ENCODE assay signal across 8 cellular contexts in genomic region chr1:109793486-109794318, GRCh38. TPM values are rescaled to one million over a fixed set of nuclear protein-coding genes. Genes with fewer than 3 reads are reported as not detected.
DNase-seq lines count a peak whose midpoint lies in the region; ATAC-seq, FAIRE-seq and TF ChIP-seq lines count a peak whose summit lies in the region.

No MANE protein-coding gene starts in this region.

- H3K27me3 Mint-ChIP-seq in stimulated activated naive CD8-positive, alpha-beta T cell treated with anti-CD3 and anti-CD28 coated beads, Interleukin-15, amount 100 ng/mL, for 72 hours = no peaks in the 10 kb centered on the region

- no peak overlapping the region for H3K4me3 ChIP-seq in bronchial epithelial cell (ENCODE audit: low read depth, low read length)

- H3K27ac Mint-ChIP-seq in stimulated activated naive CD8-positive, alpha-beta T cell treated with anti-CD3 and anti-CD28 coated beads, Interleukin-15, amount 100 ng/mL, for 72 hours = peak overlapping the region; percentile 40 to 78

- H3K4me3 Mint-ChIP-seq in stimulated activated naive CD8-positive, alpha-beta T cell treated with anti-CD3 and anti-CD28 coated beads, Interleukin-15, amount 100 ng/mL, for 72 hours = peak overlapping the region in 1 of 2 donors; percentile 11

- ATAC-seq in left colon (peak; percentile 74), HG03108 (IDR thresholded peaks at IDR 0.05; ENCODE audit: unreplicated experiment) (no peak)
- peak; percentile 10 for ATAC-seq in stimulated activated naive CD8-positive, alpha-beta T cell treated with anti-CD3 and anti-CD28 coated beads, Interleukin-15, amount 100 ng/mL, for 72 hours

- H3K9me3 Mint-ChIP-seq in stimulated activated naive CD8-positive, alpha-beta T cell treated with anti-CD3 and anti-CD28 coated beads, Interleukin-15, amount 100 ng/mL, for 72 hours = no peaks in the 10 kb centered on the region

- no peak for FAIRE-seq in bronchial epithelial cell (lab: Jason Lieb, UNC)

- no peaks in the 10 kb centered on the region for H3K27me3 ChIP-seq in bronchial epithelial cell (ENCODE audit: control insufficient read depth, insufficient read depth, low read length)

- DNase-seq in CD1c-positive myeloid dendritic cell (ENCODE audit: extremely low spot score) = peak; percentile 84
- DNase-seq in LHCN-M2 (ENCODE audit: low read depth) = peak; percentile 72
- peak; percentile 46 for DNase-seq in RPMI8226
- DNase-seq in bronchial epithelial cell (ENCODE audit: low read depth) = peak; percentile 96
- peak; percentile 69 to 76 for DNase-seq in left colon
- peak in 1 of 2 donors; percentile 36 for DNase-seq in stimulated activated naive CD8-positive, alpha-beta T cell treated with anti-CD3 and anti-CD28 coated beads, Interleukin-15, amount 100 ng/mL, for 72 hours
- no peak for DNase-seq in hepatic stellate cell (ENCODE audit: low spot score)

- no peak for TF ChIP-seq CTCF in bronchial epithelial cell (IDR thresholded peaks at IDR 0.05; ENCODE audit: insufficient read depth, low read length, severe bottlenecking)

- intact Hi-C loops in left colon (cut with DNase I, micrococcal nuclease) = no loop called here

- H3K36me3 ChIP-seq in bronchial epithelial cell (ENCODE audit: control insufficient read depth, insufficient read depth, low read length) = no peaks in the 10 kb centered on the region

- peaks cover 82% of the 10 kb centered on the region for H3K4me1 Mint-ChIP-seq in stimulated activated naive CD8-positive, alpha-beta T cell treated with anti-CD3 and anti-CD28 coated beads, Interleukin-15, amount 100 ng/mL, for 72 hours

RNA-seq across cellular contexts. Expression of gene EPS8L3, which starts 30.0 kb away (rescaled TPM):
- total RNA-seq in LHCN-M2 (2014; rRNA removed) = not detected in 2 replicates
- polyA plus RNA-seq in LHCN-M2 (2012) = not detected
- total RNA-seq in bronchial epithelial cell = not detected in 2 replicates
- 100 to 1,000 TPM; 327 to 349 TPM for total RNA-seq in left colon

RNA-seq across cellular contexts. Expression of gene GSTM3, which starts 52.9 kb away (rescaled TPM):
- total RNA-seq in LHCN-M2 (2014; rRNA removed) = 13.2 and 16.3 TPM in 2 replicates
- polyA plus RNA-seq in LHCN-M2 (2012) = 49.9 TPM
- 4.7 TPM in 2 replicates for total RNA-seq in bronchial epithelial cell
- 1 to 10 TPM; 4.1 to 8.7 TPM for total RNA-seq in left colon

Comparison
In these comparisons a context has a peak if more than half of its experiments do, and no peak if none do; other contexts are left out.
1. RNA of gene EPS8L3, which starts 30.0 kb away (total RNA-seq): 327 to 349 TPM in left colon; not detected in bronchial epithelial cell and not detected in LHCN-M2; every median in the first group is over 100 times any median in the second.